ENCODE assay signal across 1 cellular context in the genomic region with DNA sequence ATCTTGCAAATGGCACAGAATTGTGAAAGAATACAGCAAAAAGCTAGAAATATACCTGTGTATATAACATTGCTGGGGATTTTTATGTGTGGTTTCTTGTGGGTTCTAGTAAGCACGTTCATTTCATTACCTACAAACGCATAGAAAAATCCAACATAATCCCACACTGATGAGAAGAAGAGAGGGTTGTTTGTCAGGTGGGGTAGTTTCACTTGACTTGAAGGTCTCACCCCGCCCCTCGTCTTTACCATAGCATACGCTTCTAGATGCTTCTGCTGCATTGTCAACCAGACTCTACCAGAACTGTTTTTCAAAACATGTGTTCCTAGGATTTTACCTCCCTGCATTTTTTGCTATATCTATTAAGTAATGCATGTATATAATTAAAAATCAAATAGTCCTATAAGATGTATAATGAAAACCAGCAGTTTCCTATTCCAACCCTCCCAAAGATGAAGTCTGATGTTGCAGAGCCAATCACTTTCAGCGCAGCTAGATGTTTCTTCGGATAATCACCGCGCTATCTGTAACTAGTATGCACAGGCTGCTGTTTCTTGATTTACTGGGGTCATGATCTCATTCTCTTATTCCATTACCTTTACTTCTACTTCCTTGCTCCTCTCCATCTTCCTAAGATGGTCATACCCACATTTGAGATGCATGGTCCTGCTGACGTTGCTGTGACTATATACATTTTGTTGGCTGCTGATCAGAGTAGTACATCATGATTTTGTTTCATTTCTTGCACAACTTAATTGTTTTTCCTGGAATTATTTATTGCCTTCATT.
TF ChIP-seq lines count a peak whose summit lies in the region.

No MANE protein-coding gene starts in this region.

TF ChIP-seq in IMR-90, 13 proteins besides CTCF, POLR2A, EP300 and RAD21 (continued from another document):
- TF ChIP-seq, protein P1, sequence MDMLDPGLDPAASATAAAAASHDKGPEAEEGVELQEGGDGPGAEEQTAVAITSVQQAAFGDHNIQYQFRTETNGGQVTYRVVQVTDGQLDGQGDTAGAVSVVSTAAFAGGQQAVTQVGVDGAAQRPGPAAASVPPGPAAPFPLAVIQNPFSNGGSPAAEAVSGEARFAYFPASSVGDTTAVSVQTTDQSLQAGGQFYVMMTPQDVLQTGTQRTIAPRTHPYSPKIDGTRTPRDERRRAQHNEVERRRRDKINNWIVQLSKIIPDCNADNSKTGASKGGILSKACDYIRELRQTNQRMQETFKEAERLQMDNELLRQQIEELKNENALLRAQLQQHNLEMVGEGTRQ (IDR thresholded peaks at IDR 0.05; ENCODE audit: low read depth, low read length) = no peak
- TF ChIP-seq FOS (IDR thresholded peaks at IDR 0.05; ENCODE audit: low read depth, low read length) = no peak
- TF ChIP-seq RCOR1 (IDR thresholded peaks at IDR 0.05; ENCODE audit: insufficient replicate concordance, low read length) = no peak
- no peak for TF ChIP-seq SMC3 (IDR thresholded peaks at IDR 0.05; ENCODE audit: low read depth, low read length)
- TF ChIP-seq NFE2L2 (IDR thresholded peaks at IDR 0.05; ENCODE audit: low read depth, low read length) = no peak
- TF ChIP-seq CHD1 (IDR thresholded peaks at IDR 0.05; ENCODE audit: low read depth, low read length) = no peak
- no peak for TF ChIP-seq CEBPB (IDR thresholded peaks at IDR 0.05; ENCODE audit: low read depth, low read length)
- TF ChIP-seq MAFK (IDR thresholded peaks at IDR 0.05; ENCODE audit: low read depth, low read length) = no peak
- no peak for TF ChIP-seq MXI1 (IDR thresholded peaks at IDR 0.05; ENCODE audit: borderline replicate concordance, low read depth, low read length)
- TF ChIP-seq, protein P2, sequence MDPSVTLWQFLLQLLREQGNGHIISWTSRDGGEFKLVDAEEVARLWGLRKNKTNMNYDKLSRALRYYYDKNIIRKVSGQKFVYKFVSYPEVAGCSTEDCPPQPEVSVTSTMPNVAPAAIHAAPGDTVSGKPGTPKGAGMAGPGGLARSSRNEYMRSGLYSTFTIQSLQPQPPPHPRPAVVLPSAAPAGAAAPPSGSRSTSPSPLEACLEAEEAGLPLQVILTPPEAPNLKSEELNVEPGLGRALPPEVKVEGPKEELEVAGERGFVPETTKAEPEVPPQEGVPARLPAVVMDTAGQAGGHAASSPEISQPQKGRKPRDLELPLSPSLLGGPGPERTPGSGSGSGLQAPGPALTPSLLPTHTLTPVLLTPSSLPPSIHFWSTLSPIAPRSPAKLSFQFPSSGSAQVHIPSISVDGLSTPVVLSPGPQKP (IDR thresholded peaks at IDR 0.05; ENCODE audit: borderline replicate concordance, low read depth, low read length) = no peak
- TF ChIP-seq RFX5 (IDR thresholded peaks at IDR 0.05; ENCODE audit: low read depth, low read length) = no peak
- no peak for TF ChIP-seq MAZ (IDR thresholded peaks at IDR 0.05; ENCODE audit: borderline replicate concordance, low read depth, low read length)
